ENCODE assay signal across 14 cellular contexts in genomic region chr15:78044407-78045155, GRCh38. TPM values are rescaled to one million over a fixed set of nuclear protein-coding genes. Genes with fewer than 3 reads are reported as not detected.
DNase-seq lines count a peak whose midpoint lies in the region; ATAC-seq and TF ChIP-seq lines count a peak whose summit lies in the region.
"Had no signal": no experiment of that assay in that cellular context is flagged by ENCODE, and none has a peak within 500 bp of the region (broad histone marks: within the 10 kb centered on the region; RNA-seq: fewer than 3 reads in every experiment).

No MANE protein-coding gene starts in this region.

- no peak for TF ChIP-seq EP300 in upper lobe of left lung (IDR thresholded peaks at IDR 0.05)

- H3K9me3 ChIP-seq in upper lobe of left lung = no peaks in the 10 kb centered on the region
- H3K9me3 ChIP-seq in uterus = no peaks in the 10 kb centered on the region
- H3K9me3 ChIP-seq: gastroesophageal sphincter, testis had no signal

- ATAC-seq in left colon (peak; percentile 17), upper lobe of left lung (ENCODE audit: low FRiP score in 2 of 2) (no peak), HG03108 (IDR thresholded peaks at IDR 0.05; ENCODE audit: unreplicated experiment) (no peak)
- ATAC-seq: gastroesophageal sphincter, PC-3 had no signal

- peaks cover 58% of the 10 kb centered on the region for H3K36me3 Mint-ChIP-seq in activated naive CD4-positive, alpha-beta T cell treated with anti-CD3 and anti-CD28 coated beads, Interleukin-2, amount 10 ng/mL, durations not matched to agents 7 days and 5 days
- peaks cover 26% of the 10 kb centered on the region for H3K36me3 Mint-ChIP-seq in activated CD4-positive, alpha-beta memory T cell treated with anti-CD3 and anti-CD28 coated beads for 36 hours

- H3K27me3 Mint-ChIP-seq in activated naive CD4-positive, alpha-beta T cell treated with anti-CD3 and anti-CD28 coated beads, Interleukin-2, amount 10 ng/mL, durations not matched to agents 7 days and 5 days = no peaks in the 10 kb centered on the region
- no peaks in the 10 kb centered on the region for H3K27me3 Mint-ChIP-seq in activated CD4-positive, alpha-beta memory T cell treated with anti-CD3 and anti-CD28 coated beads for 36 hours

- POLR2A ChIA-PET in activated CD4-positive, alpha-beta memory T cell treated with anti-CD3 and anti-CD28 coated beads for 36 hours (lab: Charles Lee) = interaction anchor here (1.0 to 1.2 kb wide), 3 partner anchors 9 to 64 kb away, joined by 3 to 9 read pairs (median 4); no protein-coding TSS in a partner anchor

- H3K27ac Mint-ChIP-seq in activated naive CD4-positive, alpha-beta T cell treated with anti-CD3 and anti-CD28 coated beads, Interleukin-2, amount 10 ng/mL, durations not matched to agents 7 days and 5 days = peak overlapping the region; percentile 71
- H3K27ac Mint-ChIP-seq in activated CD4-positive, alpha-beta memory T cell treated with anti-CD3 and anti-CD28 coated beads for 36 hours = peak overlapping the region; percentile 80

- H3K36me3 ChIP-seq in upper lobe of left lung (peaks cover 4 to 33% (median 9%) of the 10 kb centered on the region in 4 donors), uterus (no peaks in the 10 kb centered on the region)

- DNase-seq in activated naive CD4-positive, alpha-beta T cell treated with anti-CD3 and anti-CD28 coated beads, Interleukin-2, amount 10 ng/mL, durations not matched to agents 7 days and 5 days = no peak
- DNase-seq in activated naive CD4-positive, alpha-beta T cell treated with Interleukin-2 at 50 U/mL for 16 hours = no peak
- DNase-seq in activated CD4-positive, alpha-beta memory T cell treated with anti-CD3 and anti-CD28 coated beads for 36 hours = peak; percentile 55
- DNase-seq in left colon = no peak
- no peak for DNase-seq in upper lobe of left lung
- DNase-seq in NCI-H510A treated with DMSO at 0.1 percent for 48 hours (lab: John Stamatoyannopoulos, UW) = no peak
- DNase-seq in uterus = no peak
- DNase-seq: activated CD4-positive, alpha-beta T cell treated with anti-CD3 and anti-CD28 coated beads for 4 hours; caudate nucleus; NCI-H1048; PC-3; testis had no signal

- intact Hi-C loops in activated CD4-positive, alpha-beta memory T cell treated with anti-CD3 and anti-CD28 coated beads for 36 hours (cut with micrococcal nuclease) = no loop called here
- intact Hi-C loops in left colon (cut with DNase I, micrococcal nuclease) (no loop called here), uterus (cut with DNase I; ENCODE audit: low total_unique reads) (no loop called here)

- H3K4me3 Mint-ChIP-seq in activated naive CD4-positive, alpha-beta T cell treated with anti-CD3 and anti-CD28 coated beads, Interleukin-2, amount 10 ng/mL, durations not matched to agents 7 days and 5 days = no peak overlapping the region
- no peak overlapping the region for H3K4me3 Mint-ChIP-seq in activated CD4-positive, alpha-beta memory T cell treated with anti-CD3 and anti-CD28 coated beads for 36 hours

- peaks cover 37 to 70% (median 61%) of the 10 kb centered on the region in 4 donors for H3K4me1 ChIP-seq in upper lobe of left lung
- H3K4me1 ChIP-seq in uterus = peaks cover 5% of the 10 kb centered on the region in 2 donors

- CTCF ChIA-PET in activated naive CD4-positive, alpha-beta T cell treated with anti-CD3 and anti-CD28 coated beads, Interleukin-2, amount 10 ng/mL, durations not matched to agents 7 days and 5 days (lab: Charles Lee) = interaction anchor here (0.6 to 1.2 kb wide), 3 partner anchors 18 to 426 kb away, joined by 3 to 4 read pairs (median 4); no protein-coding TSS in a partner anchor
- CTCF ChIA-PET in activated CD4-positive, alpha-beta memory T cell treated with anti-CD3 and anti-CD28 coated beads for 36 hours (lab: Charles Lee) = interaction anchor here (0.7 to 1.4 kb wide), 6 partner anchors 9 to 85 kb away, joined by 3 to 5 read pairs (median 4); no protein-coding TSS in a partner anchor

- H3K27me3 ChIP-seq in upper lobe of left lung (no peaks in the 10 kb centered on the region), uterus (no peaks in the 10 kb centered on the region)
- H3K27me3 ChIP-seq: gastroesophageal sphincter, testis had no signal

- no peaks in the 10 kb centered on the region for H3K9me3 Mint-ChIP-seq in activated naive CD4-positive, alpha-beta T cell treated with anti-CD3 and anti-CD28 coated beads, Interleukin-2, amount 10 ng/mL, durations not matched to agents 7 days and 5 days
- H3K9me3 Mint-ChIP-seq in activated CD4-positive, alpha-beta memory T cell treated with anti-CD3 and anti-CD28 coated beads for 36 hours = no peaks in the 10 kb centered on the region

- TF ChIP-seq POLR2A in upper lobe of left lung (IDR thresholded peaks at IDR 0.05) (no peak), uterus (IDR thresholded peaks at IDR 0.05) (no peak)

- H3K27ac ChIP-seq in upper lobe of left lung = peak overlapping the region in 3 of 4 donors; percentile 24 to 67 (median 52)
- peak overlapping the region in 1 of 2 donors; percentile 18 for H3K27ac ChIP-seq in uterus
- H3K27ac ChIP-seq: testis had no signal

- H3K4me3 ChIP-seq in upper lobe of left lung (no peak overlapping the region), uterus (no peak overlapping the region)
- H3K4me3 ChIP-seq: gastroesophageal sphincter, testis had no signal

- 61 to 66% methylated on average over 5 of the region's 5 CpGs for WGBS in upper lobe of left lung, 2 donors

- TF ChIP-seq CTCF in upper lobe of left lung (IDR thresholded peaks at IDR 0.05) (no peak), uterus (IDR thresholded peaks at IDR 0.05) (no peak)

- H3K4me1 Mint-ChIP-seq in activated naive CD4-positive, alpha-beta T cell treated with anti-CD3 and anti-CD28 coated beads, Interleukin-2, amount 10 ng/mL, durations not matched to agents 7 days and 5 days = peaks cover 92% of the 10 kb centered on the region
- peaks cover 90% of the 10 kb centered on the region for H3K4me1 Mint-ChIP-seq in activated CD4-positive, alpha-beta memory T cell treated with anti-CD3 and anti-CD28 coated beads for 36 hours (ENCODE audit: low read depth)

RNA-seq across cellular contexts. Expression of gene TBC1D2B, which starts 32.9 kb away (rescaled TPM):
- total RNA-seq in activated CD4-positive, alpha-beta memory T cell treated with anti-CD3 and anti-CD28 coated beads for 36 hours = 10 to 100 TPM; 47.9 to 57.8 TPM
- total RNA-seq in left colon (10 to 100 TPM; 41.3 to 63.5 TPM), upper lobe of left lung (100 to 1,000 TPM in 1 of 6 donors, 10 to 100 TPM in 5; 31.5 to 103 (median 64.2) TPM), uterus (10 to 100 TPM; 27.7 to 89.0 (median 57.9) TPM)

RNA-seq across cellular contexts. Expression of gene SH2D7, which starts 47.8 kb away (rescaled TPM):
- not detected for total RNA-seq in activated CD4-positive, alpha-beta memory T cell treated with anti-CD3 and anti-CD28 coated beads for 36 hours
- 1 to 10 TPM in 1 of 2 donors, under 1 TPM in 1; 0.89 to 2.4 TPM for total RNA-seq in left colon
- under 1 TPM in 1 of 6 donors, not detected in 5; 0.09 TPM for total RNA-seq in upper lobe of left lung
- total RNA-seq in uterus = not detected
- total RNA-seq: gastroesophageal sphincter, PC-3 had no signal
